In the genomic region with DNA sequence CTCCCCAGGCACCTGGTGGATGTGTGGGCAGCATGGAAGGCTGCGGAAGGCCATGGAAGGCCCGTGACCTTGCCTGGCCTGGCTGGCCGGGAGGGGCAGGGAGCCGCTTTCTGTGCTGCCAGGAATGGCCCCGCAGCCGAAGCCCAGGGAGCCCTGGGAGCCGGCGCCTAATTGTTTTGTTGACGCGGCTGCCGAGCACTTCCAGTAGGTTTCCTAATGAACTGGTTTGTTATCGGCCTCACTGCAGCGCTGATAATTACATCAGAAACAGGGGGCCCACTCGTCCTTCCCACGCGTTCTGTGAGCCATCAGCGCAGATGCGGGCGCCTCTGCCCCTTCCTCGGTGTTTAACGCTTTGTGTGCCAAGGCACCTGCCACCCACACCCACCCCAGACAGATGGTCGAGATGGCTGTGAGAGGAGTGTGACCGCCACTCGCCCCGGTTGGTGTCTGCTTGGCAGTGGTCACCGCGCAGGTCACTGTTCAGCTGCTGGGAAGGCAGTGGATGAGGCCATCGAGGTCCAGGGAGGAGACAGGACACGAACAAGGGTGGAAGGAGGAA, we compare ENCODE assay signal across 15 cellular contexts.
A peak's percentile ranks its signal among the peaks of the same experiment; 100 is the strongest.
DNase-seq lines count a peak whose midpoint lies in the region; ATAC-seq and TF ChIP-seq lines count a peak whose summit lies in the region.
"Had no signal": no experiment of that assay in that cellular context is flagged by ENCODE, and none has a peak within 500 bp of the region (broad histone marks: within the 10 kb centered on the region; RNA-seq: fewer than 3 reads in every experiment).

No MANE protein-coding gene starts in this region.

- intact Hi-C loops in A673 (cut with micrococcal nuclease; ENCODE audit: unreplicated experiment): no loop called here

- H3K9me3 Mint-ChIP-seq in nephron progenitor cell: peaks cover 16% of the 10 kb centered on the region
- no peaks in the 10 kb centered on the region for H3K9me3 Mint-ChIP-seq in osteocyte (ENCODE audit: unreplicated experiment)
- H3K9me3 Mint-ChIP-seq: neural crest cell had no signal

- H3K4me3 ChIP-seq in A673 (ENCODE audit: low read depth, low read length, poor library complexity, severe bottlenecking) (no peak overlapping the region), endocrine pancreas (ENCODE audit: control insufficient read depth, insufficient read depth, low read length) (no peak overlapping the region), brain microvascular endothelial cell (ENCODE audit: low read depth, low read length) (no peak overlapping the region)
- H3K4me3 ChIP-seq: GM23248, upper lobe of right lung had no signal

- POLR2A ChIA-PET in A673 (lab: Charles Lee; ENCODE audit: low non-redundant PET): no interaction called here

- H3K36me3 ChIP-seq in A673 (ENCODE audit: insufficient read depth, low read length, poor library complexity, severe bottlenecking) (peaks cover 1% of the 10 kb centered on the region), endocrine pancreas (ENCODE audit: control insufficient read depth, insufficient read depth, low read length) (no peaks in the 10 kb centered on the region), brain microvascular endothelial cell (replicated peaks) (peaks cover 8% of the 10 kb centered on the region)
- H3K36me3 ChIP-seq: upper lobe of right lung had no signal

- H3K9ac ChIP-seq in endocrine pancreas (ENCODE audit: control insufficient read depth, insufficient read depth, low read length): peak overlapping the region; percentile 57
- H3K9ac ChIP-seq: GM23248 had no signal

- in situ Hi-C loops in brain microvascular endothelial cell (cut with HindIII; ENCODE audit: low pct_ligation_motif_present, low sequenced_read_pairs): no loop called here

- H3K4me3 Mint-ChIP-seq in nephron progenitor cell: peak overlapping the region; percentile 40
- H3K4me3 Mint-ChIP-seq in osteocyte (ENCODE audit: unreplicated experiment): no peak overlapping the region
- H3K4me3 Mint-ChIP-seq: activated naive CD8-positive, alpha-beta T cell had no signal

- H3K27me3 Mint-ChIP-seq in nephron progenitor cell (ENCODE audit: low read depth, poor library complexity): no peaks in the 10 kb centered on the region
- no peaks in the 10 kb centered on the region for H3K27me3 Mint-ChIP-seq in osteocyte (ENCODE audit: unreplicated experiment)
- H3K27me3 Mint-ChIP-seq: activated naive CD8-positive, alpha-beta T cell had no signal

- TF ChIP-seq CTCF in A673 (conservative IDR thresholded peaks at IDR 0.05; ENCODE audit: low read depth, low read length) (no peak), nephron progenitor cell (IDR thresholded peaks at IDR 0.05) (no peak), brain microvascular endothelial cell (IDR thresholded peaks at IDR 0.05; ENCODE audit: low read depth, low read length, missing control alignments) (no peak), osteocyte (IDR thresholded peaks at IDR 0.05) (no peak)

- H3K27ac Mint-ChIP-seq in nephron progenitor cell (peak overlapping the region; percentile 36), osteocyte (ENCODE audit: unreplicated experiment) (no peak overlapping the region)
- H3K27ac Mint-ChIP-seq: activated naive CD8-positive, alpha-beta T cell had no signal

- peaks cover 83% of the 10 kb centered on the region for H3K4me1 ChIP-seq in A673 (ENCODE audit: insufficient read depth, low read length, poor library complexity, severe bottlenecking)
- H3K4me1 ChIP-seq in endocrine pancreas (ENCODE audit: control insufficient read depth, insufficient read depth, low read length): no peaks in the 10 kb centered on the region
- H3K4me1 ChIP-seq: upper lobe of right lung had no signal

- H3K27ac ChIP-seq in A673 (ENCODE audit: low read depth, low read length, poor library complexity, severe bottlenecking): peak overlapping the region; percentile 100
- no peak overlapping the region for H3K27ac ChIP-seq in brain microvascular endothelial cell
- H3K27ac ChIP-seq: GM23248, upper lobe of right lung had no signal

- DNase-seq in A673 (ENCODE audit: low spot score) (peak; percentile 84), NCI-H2227 treated with DMSO at 0.1 percent for 48 hours (lab: John Stamatoyannopoulos, UW) (peak; percentile 18), nephron progenitor cell (peak; percentile 31), brain microvascular endothelial cell (no peak), osteocyte (ENCODE audit: extremely low spot score, unreplicated experiment) (no peak)
- no peak for DNase-seq in stimulated activated CD4-positive, alpha-beta T cell treated with anti-CD3 and anti-CD28 coated beads, Interleukin-4, amount 100 ng/mL, for 4 hours
- DNase-seq: foreskin fibroblast, islet precursor cell, NCI-H748 treated with DMSO at 0.1 percent for 48 hours, upper lobe of right lung had no signal

- no TSS peak for BruUV-seq in A673 (replicated peaks; lab: Mats Ljungman, UMichigan)

- CTCF ChIA-PET in A673 (lab: Charles Lee): no interaction called here

- H3K9me3 ChIP-seq in A673 (ENCODE audit: low read depth, low read length, poor library complexity, severe bottlenecking) (no peaks in the 10 kb centered on the region), endocrine pancreas (ENCODE audit: control insufficient read depth, low read length) (no peaks in the 10 kb centered on the region)
- H3K9me3 ChIP-seq: upper lobe of right lung had no signal

- peaks cover 58% of the 10 kb centered on the region for H3K4me1 Mint-ChIP-seq in nephron progenitor cell
- H3K4me1 Mint-ChIP-seq in osteocyte (ENCODE audit: unreplicated experiment): peaks cover 20% of the 10 kb centered on the region

- H3K36me3 Mint-ChIP-seq in nephron progenitor cell (ENCODE audit: low read depth) (peaks cover 33% of the 10 kb centered on the region), osteocyte (ENCODE audit: unreplicated experiment) (peaks cover 21% of the 10 kb centered on the region)

- H3K27me3 ChIP-seq in A673 (replicated peaks; ENCODE audit: insufficient read depth, low read depth, low read length, poor library complexity) (no peaks in the 10 kb centered on the region), endocrine pancreas (ENCODE audit: control insufficient read depth, insufficient read depth, low read length) (no peaks in the 10 kb centered on the region), brain microvascular endothelial cell (replicated peaks) (no peaks in the 10 kb centered on the region)
- H3K27me3 ChIP-seq: upper lobe of right lung had no signal

- no peak for ATAC-seq in HG03196 (IDR thresholded peaks at IDR 0.05; ENCODE audit: unreplicated experiment)
- ATAC-seq: upper lobe of right lung had no signal

Comparison
In these comparisons a context has a peak if more than half of its experiments do, and no peak if none do; other contexts are left out.
1. DNase-seq: peak in A673 (single experiment), NCI-H2227 treated with DMSO at 0.1 percent for 48 hours (single experiment) and nephron progenitor cell (single experiment); none in stimulated activated CD4-positive, alpha-beta T cell treated with anti-CD3 and anti-CD28 coated beads, Interleukin-4, amount 100 ng/mL, for 4 hours (0 of 2), brain microvascular endothelial cell (single experiment) and osteocyte (single experiment).